Comparison of ENCODE assay signal across 24 cellular contexts in the genomic region with DNA sequence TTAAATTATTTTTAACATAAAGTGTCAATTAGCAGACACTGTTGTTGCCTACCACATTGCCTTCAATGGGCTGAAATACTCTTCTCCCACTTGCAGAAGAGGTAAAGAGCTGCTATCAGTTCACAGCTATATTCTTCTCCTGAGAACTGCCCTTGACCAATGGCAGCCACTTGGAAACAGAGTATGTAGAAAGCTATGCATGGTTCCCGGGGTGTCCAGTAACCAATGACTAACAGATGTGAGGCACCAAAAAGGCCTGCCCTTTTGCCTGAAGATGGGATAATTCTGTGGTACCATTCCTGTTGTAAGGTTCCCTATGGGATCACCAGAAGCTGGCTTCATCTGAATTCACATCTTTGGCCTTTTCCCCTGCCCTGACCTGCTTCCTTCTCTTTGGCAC.
"Had no signal": no experiment of that assay in that cellular context is flagged by ENCODE, and none has a peak within 500 bp of the region (broad histone marks: within the 10 kb centered on the region; RNA-seq: fewer than 3 reads in every experiment).

No MANE protein-coding gene starts in this region.

- H3K4me3 ChIP-seq: breast epithelium, SJSA1 had no signal

- H3K36me3 ChIP-seq: breast epithelium, SJSA1 had no signal

- H3K9me3 ChIP-seq: breast epithelium, SJSA1 had no signal

- H3K27ac ChIP-seq: breast epithelium, SJSA1 had no signal

- DNase-seq: activated CD4-positive, alpha-beta T cell treated with anti-CD3 and anti-CD28 coated beads for 48 hours; activated CD4-positive, alpha-beta T cell treated with anti-CD3 and anti-CD28 coated beads, Interleukin-2, amount 50 U/mL, for 4 hours; activated CD4-positive, CD25-positive, alpha-beta regulatory T cell treated with anti-CD3 and anti-CD28 coated beads, Interleukin-2, amount 50 U/mL, for 72 hours; activated CD8-positive, alpha-beta memory T cell treated with anti-CD3 and anti-CD28 coated beads, Interleukin-2, amount 50 U/mL, for 48 hours; activated CD8-positive, alpha-beta T cell treated with anti-CD3 and anti-CD28 coated beads, Interleukin-2, amount 10 ng/mL, durations not matched to agents 7 days and 5 days; activated naive CD4-positive, alpha-beta T cell treated with anti-CD3 and anti-CD28 coated beads, Interleukin-2, amount 50 U/mL, for 16 hours; activated naive CD8-positive, alpha-beta T cell treated with anti-CD3 and anti-CD28 coated beads, Interleukin-2, amount 10 ng/mL, durations not matched to agents 7 days and 5 days; activated T-cell treated with anti-CD3 and anti-CD28 coated beads, Interleukin-2, amount 50 U/mL, for 1 hour; aorta; caudate nucleus; Kasumi-1; NCI-H1048; NCI-H1417 treated with DMSO at 0.1 percent for 48 hours; NCI-H1694; NCI-H2029; NCI-H2107; NCI-H510A treated with DMSO at 0.1 percent for 48 hours; PC-3; SHP77; SW 1271 had no signal

- ATAC-seq: activated CD8-positive, alpha-beta T cell treated with anti-CD3 and anti-CD28 coated beads, Interleukin-2, amount 10 ng/mL, durations not matched to agents 7 days and 5 days; PC-3; SK-N-SH treated with all-trans-retinoic acid at 6 μM for 48 hours; WTC11 had no signal

- H3K27me3 ChIP-seq: breast epithelium, SJSA1 had no signal
